Comparison of ENCODE assay signal across 1 cellular context in the genomic region with DNA sequence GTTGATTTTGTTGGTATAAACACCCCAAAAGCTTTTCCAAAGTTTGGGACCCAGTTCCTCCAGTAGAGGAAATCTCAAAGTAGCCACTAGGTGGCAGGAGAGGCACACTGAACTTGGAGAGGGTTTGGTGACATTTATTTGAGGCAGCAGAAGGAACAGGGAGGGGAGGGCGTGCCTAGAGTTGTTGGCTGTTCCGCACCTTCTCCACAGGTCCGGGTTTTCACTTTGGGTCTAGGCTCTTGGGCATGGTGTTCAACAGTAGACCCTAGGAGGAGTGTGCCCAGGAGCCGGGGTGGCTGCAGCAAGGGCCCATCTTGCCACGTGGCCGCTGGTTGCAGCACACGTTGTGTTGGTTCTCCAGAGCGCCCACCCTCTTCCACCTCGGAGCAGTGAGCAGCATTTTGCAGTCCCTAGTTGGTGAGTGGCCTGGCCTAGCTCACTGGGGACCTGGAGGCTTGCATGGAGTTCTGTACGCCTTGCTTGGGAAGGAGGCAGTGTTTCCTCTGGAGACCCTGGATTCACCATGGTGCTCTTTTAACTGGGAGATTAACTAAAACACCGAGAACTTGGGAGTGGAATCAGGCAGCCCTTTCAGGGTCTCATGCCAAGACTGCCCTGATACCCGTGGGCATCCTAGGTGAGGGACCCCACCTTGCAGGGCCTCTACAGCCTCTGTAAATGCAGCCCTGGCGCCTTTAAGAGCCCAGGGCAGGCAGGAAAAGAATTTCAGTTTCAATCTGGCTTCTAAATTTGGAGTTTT.
TF ChIP-seq lines count a peak whose summit lies in the region.

No MANE protein-coding gene starts in this region.

TF ChIP-seq in K562, 482 proteins besides CTCF, POLR2A, EP300 and RAD21 (continued from another document and continues in another):
- TF ChIP-seq RFX5 (IDR thresholded peaks at IDR 0.05; ENCODE audit: low read depth, low read length), result no peak
- no peak for TF ChIP-seq CHD4 (IDR thresholded peaks at IDR 0.05; ENCODE audit: insufficient read depth, insufficient replicate concordance, low read depth, low read length, poor library complexity, severe bottlenecking)
- no peak for TF ChIP-seq DDX20 (tag; IDR thresholded peaks at IDR 0.05; ENCODE audit: low read depth)
- TF ChIP-seq ZNF778 (CRISPR knock-in tag; IDR thresholded peaks at IDR 0.05), result no peak
- TF ChIP-seq, protein P1, sequence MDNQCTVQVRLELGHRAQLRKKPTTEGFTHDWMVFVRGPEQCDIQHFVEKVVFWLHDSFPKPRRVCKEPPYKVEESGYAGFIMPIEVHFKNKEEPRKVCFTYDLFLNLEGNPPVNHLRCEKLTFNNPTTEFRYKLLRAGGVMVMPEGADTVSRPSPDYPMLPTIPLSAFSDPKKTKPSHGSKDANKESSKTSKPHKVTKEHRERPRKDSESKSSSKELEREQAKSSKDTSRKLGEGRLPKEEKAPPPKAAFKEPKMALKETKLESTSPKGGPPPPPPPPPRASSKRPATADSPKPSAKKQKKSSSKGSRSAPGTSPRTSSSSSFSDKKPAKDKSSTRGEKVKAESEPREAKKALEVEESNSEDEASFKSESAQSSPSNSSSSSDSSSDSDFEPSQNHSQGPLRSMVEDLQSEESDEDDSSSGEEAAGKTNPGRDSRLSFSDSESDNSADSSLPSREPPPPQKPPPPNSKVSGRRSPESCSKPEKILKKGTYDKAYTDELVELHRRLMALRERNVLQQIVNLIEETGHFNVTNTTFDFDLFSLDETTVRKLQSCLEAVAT (IDR thresholded peaks at IDR 0.05), result no peak
- TF ChIP-seq, protein P2, sequence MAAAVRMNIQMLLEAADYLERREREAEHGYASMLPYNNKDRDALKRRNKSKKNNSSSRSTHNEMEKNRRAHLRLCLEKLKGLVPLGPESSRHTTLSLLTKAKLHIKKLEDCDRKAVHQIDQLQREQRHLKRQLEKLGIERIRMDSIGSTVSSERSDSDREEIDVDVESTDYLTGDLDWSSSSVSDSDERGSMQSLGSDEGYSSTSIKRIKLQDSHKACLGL (CRISPR knock-in tag; IDR thresholded peaks at IDR 0.05; ENCODE audit: borderline replicate concordance, poor library complexity, severe bottlenecking), result no peak
- 0 out of 2 replicates have a peak, but pooled peaks have one; percentile 21 for TF ChIP-seq ZNF764 (CRISPR knock-in tag; IDR thresholded peaks at IDR 0.05; ENCODE audit: low read depth)
- TF ChIP-seq, protein P3, sequence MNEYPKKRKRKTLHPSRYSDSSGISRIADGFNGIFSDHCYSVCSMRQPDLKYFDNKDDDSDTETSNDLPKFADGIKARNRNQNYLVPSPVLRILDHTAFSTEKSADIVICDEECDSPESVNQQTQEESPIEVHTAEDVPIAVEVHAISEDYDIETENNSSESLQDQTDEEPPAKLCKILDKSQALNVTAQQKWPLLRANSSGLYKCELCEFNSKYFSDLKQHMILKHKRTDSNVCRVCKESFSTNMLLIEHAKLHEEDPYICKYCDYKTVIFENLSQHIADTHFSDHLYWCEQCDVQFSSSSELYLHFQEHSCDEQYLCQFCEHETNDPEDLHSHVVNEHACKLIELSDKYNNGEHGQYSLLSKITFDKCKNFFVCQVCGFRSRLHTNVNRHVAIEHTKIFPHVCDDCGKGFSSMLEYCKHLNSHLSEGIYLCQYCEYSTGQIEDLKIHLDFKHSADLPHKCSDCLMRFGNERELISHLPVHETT (CRISPR knock-in tag; conservative IDR thresholded peaks at IDR 0.05 in 1 of 2, IDR thresholded peaks at IDR 0.05 in 1 of 2), result no peak
- TF ChIP-seq, protein P4, sequence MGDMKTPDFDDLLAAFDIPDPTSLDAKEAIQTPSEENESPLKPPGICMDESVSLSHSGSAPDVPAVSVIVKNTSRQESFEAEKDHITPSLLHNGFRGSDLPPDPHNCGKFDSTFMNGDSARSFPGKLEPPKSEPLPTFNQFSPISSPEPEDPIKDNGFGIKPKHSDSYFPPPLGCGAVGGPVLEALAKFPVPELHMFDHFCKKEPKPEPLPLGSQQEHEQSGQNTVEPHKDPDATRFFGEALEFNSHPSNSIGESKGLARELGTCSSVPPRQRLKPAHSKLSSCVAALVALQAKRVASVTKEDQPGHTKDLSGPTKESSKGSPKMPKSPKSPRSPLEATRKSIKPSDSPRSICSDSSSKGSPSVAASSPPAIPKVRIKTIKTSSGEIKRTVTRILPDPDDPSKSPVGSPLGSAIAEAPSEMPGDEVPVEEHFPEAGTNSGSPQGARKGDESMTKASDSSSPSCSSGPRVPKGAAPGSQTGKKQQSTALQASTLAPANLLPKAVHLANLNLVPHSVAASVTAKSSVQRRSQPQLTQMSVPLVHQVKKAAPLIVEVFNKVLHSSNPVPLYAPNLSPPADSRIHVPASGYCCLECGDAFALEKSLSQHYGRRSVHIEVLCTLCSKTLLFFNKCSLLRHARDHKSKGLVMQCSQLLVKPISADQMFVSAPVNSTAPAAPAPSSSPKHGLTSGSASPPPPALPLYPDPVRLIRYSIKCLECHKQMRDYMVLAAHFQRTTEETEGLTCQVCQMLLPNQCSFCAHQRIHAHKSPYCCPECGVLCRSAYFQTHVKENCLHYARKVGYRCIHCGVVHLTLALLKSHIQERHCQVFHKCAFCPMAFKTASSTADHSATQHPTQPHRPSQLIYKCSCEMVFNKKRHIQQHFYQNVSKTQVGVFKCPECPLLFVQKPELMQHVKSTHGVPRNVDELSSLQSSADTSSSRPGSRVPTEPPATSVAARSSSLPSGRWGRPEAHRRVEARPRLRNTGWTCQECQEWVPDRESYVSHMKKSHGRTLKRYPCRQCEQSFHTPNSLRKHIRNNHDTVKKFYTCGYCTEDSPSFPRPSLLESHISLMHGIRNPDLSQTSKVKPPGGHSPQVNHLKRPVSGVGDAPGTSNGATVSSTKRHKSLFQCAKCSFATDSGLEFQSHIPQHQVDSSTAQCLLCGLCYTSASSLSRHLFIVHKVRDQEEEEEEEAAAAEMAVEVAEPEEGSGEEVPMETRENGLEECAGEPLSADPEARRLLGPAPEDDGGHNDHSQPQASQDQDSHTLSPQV (IDR thresholded peaks at IDR 0.05), result peak; percentile 74
- TF ChIP-seq, protein P5, sequence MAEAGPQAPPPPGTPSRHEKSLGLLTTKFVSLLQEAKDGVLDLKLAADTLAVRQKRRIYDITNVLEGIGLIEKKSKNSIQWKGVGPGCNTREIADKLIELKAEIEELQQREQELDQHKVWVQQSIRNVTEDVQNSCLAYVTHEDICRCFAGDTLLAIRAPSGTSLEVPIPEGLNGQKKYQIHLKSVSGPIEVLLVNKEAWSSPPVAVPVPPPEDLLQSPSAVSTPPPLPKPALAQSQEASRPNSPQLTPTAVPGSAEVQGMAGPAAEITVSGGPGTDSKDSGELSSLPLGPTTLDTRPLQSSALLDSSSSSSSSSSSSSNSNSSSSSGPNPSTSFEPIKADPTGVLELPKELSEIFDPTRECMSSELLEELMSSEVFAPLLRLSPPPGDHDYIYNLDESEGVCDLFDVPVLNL (CRISPR knock-in tag; IDR thresholded peaks at IDR 0.05; ENCODE audit: low read depth), result no peak
- peak in 1 of 2 experiments; percentile 58; a peak in 1 of 3 replicates for TF ChIP-seq CBX3 (IDR thresholded peaks at IDR 0.05; ENCODE audit: borderline replicate concordance in 1 of 2, low read length in 2 of 2)
- no peak for TF ChIP-seq PCBP2 (IDR thresholded peaks at IDR 0.05; ENCODE audit: low read depth, low read length, poor library complexity, severe bottlenecking)
- TF ChIP-seq NONO (IDR thresholded peaks at IDR 0.05; ENCODE audit: low read depth in 2 of 2, low read length in 1 of 2), result no peak
- no peak for TF ChIP-seq CBX8 (IDR thresholded peaks at IDR 0.05; ENCODE audit: borderline replicate concordance, extremely low read depth, low read depth, low read length, poor library complexity, severe bottlenecking)
- TF ChIP-seq JUN (IDR thresholded peaks at IDR 0.05; ENCODE audit: borderline replicate concordance, low read depth, low read length), result no peak; the same call in 1 of the 2 replicates
- no peak for TF ChIP-seq JUN (CRISPR knock-in tag; IDR thresholded peaks at IDR 0.05; ENCODE audit: borderline replicate concordance)
- TF ChIP-seq FOS (IDR thresholded peaks at IDR 0.05; ENCODE audit: extremely low read depth, insufficient read length), result no peak
- no peak for TF ChIP-seq ZNF23 (CRISPR knock-in tag; IDR thresholded peaks at IDR 0.05)
- TF ChIP-seq NFATC3 (IDR thresholded peaks at IDR 0.05), result no peak
- TF ChIP-seq ILK (tag; IDR thresholded peaks at IDR 0.05; ENCODE audit: borderline replicate concordance, low read depth), result no peak
- no peak for TF ChIP-seq ZNF444 (CRISPR knock-in tag; IDR thresholded peaks at IDR 0.05)
- no peak for TF ChIP-seq HDAC8 (tag; IDR thresholded peaks at IDR 0.05)
- no peak for TF ChIP-seq SP1 (CRISPR knock-in tag; IDR thresholded peaks at IDR 0.05)
- TF ChIP-seq RHOXF2B (CRISPR knock-in tag; conservative IDR thresholded peaks at IDR 0.05), result no peak
- TF ChIP-seq RBM17 (IDR thresholded peaks at IDR 0.05; ENCODE audit: borderline replicate concordance, low read depth, low read length), result no peak
- TF ChIP-seq HNRNPLL (IDR thresholded peaks at IDR 0.05; ENCODE audit: low read depth, low read length, poor library complexity, severe bottlenecking), result peak; percentile 18
- TF ChIP-seq, protein P6, sequence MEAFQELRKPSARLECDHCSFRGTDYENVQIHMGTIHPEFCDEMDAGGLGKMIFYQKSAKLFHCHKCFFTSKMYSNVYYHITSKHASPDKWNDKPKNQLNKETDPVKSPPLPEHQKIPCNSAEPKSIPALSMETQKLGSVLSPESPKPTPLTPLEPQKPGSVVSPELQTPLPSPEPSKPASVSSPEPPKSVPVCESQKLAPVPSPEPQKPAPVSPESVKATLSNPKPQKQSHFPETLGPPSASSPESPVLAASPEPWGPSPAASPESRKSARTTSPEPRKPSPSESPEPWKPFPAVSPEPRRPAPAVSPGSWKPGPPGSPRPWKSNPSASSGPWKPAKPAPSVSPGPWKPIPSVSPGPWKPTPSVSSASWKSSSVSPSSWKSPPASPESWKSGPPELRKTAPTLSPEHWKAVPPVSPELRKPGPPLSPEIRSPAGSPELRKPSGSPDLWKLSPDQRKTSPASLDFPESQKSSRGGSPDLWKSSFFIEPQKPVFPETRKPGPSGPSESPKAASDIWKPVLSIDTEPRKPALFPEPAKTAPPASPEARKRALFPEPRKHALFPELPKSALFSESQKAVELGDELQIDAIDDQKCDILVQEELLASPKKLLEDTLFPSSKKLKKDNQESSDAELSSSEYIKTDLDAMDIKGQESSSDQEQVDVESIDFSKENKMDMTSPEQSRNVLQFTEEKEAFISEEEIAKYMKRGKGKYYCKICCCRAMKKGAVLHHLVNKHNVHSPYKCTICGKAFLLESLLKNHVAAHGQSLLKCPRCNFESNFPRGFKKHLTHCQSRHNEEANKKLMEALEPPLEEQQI (IDR thresholded peaks at IDR 0.05), result no peak
- no peak for TF ChIP-seq MTA1 (IDR thresholded peaks at IDR 0.05; ENCODE audit: borderline replicate concordance)
- 0 out of 2 replicates have a peak, but pooled peaks have one; percentile 21 for TF ChIP-seq SOX6 (IDR thresholded peaks at IDR 0.05)
- TF ChIP-seq ZNF134 (CRISPR knock-in tag; conservative IDR thresholded peaks at IDR 0.05), result no peak
- 0 out of 2 replicates have a peak, but pooled peaks have one; percentile 27 for TF ChIP-seq BHLHE40 (IDR thresholded peaks at IDR 0.05; ENCODE audit: low read length)
- no peak for TF ChIP-seq NUFIP1 (IDR thresholded peaks at IDR 0.05; ENCODE audit: partially characterized antibody)
- TF ChIP-seq HNRNPUL1 (IDR thresholded peaks at IDR 0.05; ENCODE audit: low read length), result no peak
- TF ChIP-seq ZNF212 (CRISPR knock-in tag; IDR thresholded peaks at IDR 0.05), result no peak
- TF ChIP-seq TEAD1 (CRISPR knock-in tag; IDR thresholded peaks at IDR 0.05), result no peak
- TF ChIP-seq LARP7 (IDR thresholded peaks at IDR 0.05), result no peak
- TF ChIP-seq RFX1 (IDR thresholded peaks at IDR 0.05), result no peak
- TF ChIP-seq, protein P7, sequence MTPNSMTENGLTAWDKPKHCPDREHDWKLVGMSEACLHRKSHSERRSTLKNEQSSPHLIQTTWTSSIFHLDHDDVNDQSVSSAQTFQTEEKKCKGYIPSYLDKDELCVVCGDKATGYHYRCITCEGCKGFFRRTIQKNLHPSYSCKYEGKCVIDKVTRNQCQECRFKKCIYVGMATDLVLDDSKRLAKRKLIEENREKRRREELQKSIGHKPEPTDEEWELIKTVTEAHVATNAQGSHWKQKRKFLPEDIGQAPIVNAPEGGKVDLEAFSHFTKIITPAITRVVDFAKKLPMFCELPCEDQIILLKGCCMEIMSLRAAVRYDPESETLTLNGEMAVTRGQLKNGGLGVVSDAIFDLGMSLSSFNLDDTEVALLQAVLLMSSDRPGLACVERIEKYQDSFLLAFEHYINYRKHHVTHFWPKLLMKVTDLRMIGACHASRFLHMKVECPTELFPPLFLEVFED (CRISPR knock-in tag; conservative IDR thresholded peaks at IDR 0.05), result no peak
- TF ChIP-seq GABPB1 (CRISPR knock-in tag; IDR thresholded peaks at IDR 0.05), result peak; percentile 63
- peak; percentile 22; the same call in 1 of the 2 replicates for TF ChIP-seq MXI1 (IDR thresholded peaks at IDR 0.05; ENCODE audit: low read depth, low read length)
- TF ChIP-seq ZNF431 (CRISPR knock-in tag; IDR thresholded peaks at IDR 0.05), result peak; percentile 57; the same call in 1 of the 2 replicates
- TF ChIP-seq PML (IDR thresholded peaks at IDR 0.05; ENCODE audit: low read length), result no peak
- no peak for TF ChIP-seq ZNF583 (CRISPR knock-in tag; IDR thresholded peaks at IDR 0.05)
- TF ChIP-seq ZNF76 (CRISPR knock-in tag; IDR thresholded peaks at IDR 0.05; ENCODE audit: borderline replicate concordance), result no peak
- no peak for TF ChIP-seq OTX1 (CRISPR knock-in tag; IDR thresholded peaks at IDR 0.05)
- TF ChIP-seq, protein P8, sequence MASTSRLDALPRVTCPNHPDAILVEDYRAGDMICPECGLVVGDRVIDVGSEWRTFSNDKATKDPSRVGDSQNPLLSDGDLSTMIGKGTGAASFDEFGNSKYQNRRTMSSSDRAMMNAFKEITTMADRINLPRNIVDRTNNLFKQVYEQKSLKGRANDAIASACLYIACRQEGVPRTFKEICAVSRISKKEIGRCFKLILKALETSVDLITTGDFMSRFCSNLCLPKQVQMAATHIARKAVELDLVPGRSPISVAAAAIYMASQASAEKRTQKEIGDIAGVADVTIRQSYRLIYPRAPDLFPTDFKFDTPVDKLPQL (IDR thresholded peaks at IDR 0.05; ENCODE audit: extremely low read depth, insufficient read length), result no peak
- no peak for TF ChIP-seq ZBTB1 (CRISPR knock-in tag; IDR thresholded peaks at IDR 0.05; ENCODE audit: borderline replicate concordance, low read depth)
- TF ChIP-seq ZNF561 (CRISPR knock-in tag; conservative IDR thresholded peaks at IDR 0.05), result no peak
- TF ChIP-seq KAT7 (CRISPR knock-in tag; IDR thresholded peaks at IDR 0.05; ENCODE audit: borderline replicate concordance), result no peak
